10 cellular contexts compared by ENCODE assay signal in genomic region chr9:76687861-76688374, GRCh38.
DNase-seq lines count a peak whose midpoint lies in the region; FAIRE-seq and TF ChIP-seq lines count a peak whose summit lies in the region.
"Had no signal": no experiment of that assay in that cellular context is flagged by ENCODE, and none has a peak within 500 bp of the region (broad histone marks: within the 10 kb centered on the region; RNA-seq: fewer than 3 reads in every experiment).

No MANE protein-coding gene starts in this region.

- H3K4me1 ChIP-seq in fibroblast of lung (ENCODE audit: control insufficient read depth, extremely low read depth, insufficient read depth, low read length): peaks cover 7% of the 10 kb centered on the region
- peaks cover 30% of the 10 kb centered on the region for H3K4me1 ChIP-seq in skeletal muscle satellite cell (ENCODE audit: control insufficient read depth, insufficient read depth, low read length)

- H3K4me2 ChIP-seq in fibroblast of lung (ENCODE audit: extremely low read depth, insufficient read depth, low read length): peak overlapping the region; percentile 21
- H3K4me2 ChIP-seq in skeletal muscle satellite cell (ENCODE audit: low read length): peak overlapping the region; percentile 9

- H3K27me3 Mint-ChIP-seq in activated naive CD4-positive, alpha-beta T cell treated with anti-CD3 and anti-CD28 coated beads, Interleukin-2, amount 10 ng/mL, durations not matched to agents 7 days and 5 days: peaks cover 34% of the 10 kb centered on the region

- no peaks in the 10 kb centered on the region for H3K9me3 Mint-ChIP-seq in activated naive CD4-positive, alpha-beta T cell treated with anti-CD3 and anti-CD28 coated beads, Interleukin-2, amount 10 ng/mL, durations not matched to agents 7 days and 5 days

- TF ChIP-seq POLR2A in GM12892 (IDR thresholded peaks at IDR 0.05; ENCODE audit: low read depth, low read length): no peak

- no peaks in the 10 kb centered on the region for H4K20me1 ChIP-seq in fibroblast of lung (ENCODE audit: control insufficient read depth, extremely low read depth, insufficient read depth, low read length)

- no peaks in the 10 kb centered on the region for H3K36me3 Mint-ChIP-seq in activated naive CD4-positive, alpha-beta T cell treated with anti-CD3 and anti-CD28 coated beads, Interleukin-2, amount 10 ng/mL, durations not matched to agents 7 days and 5 days

- no peak overlapping the region for H3K4me3 ChIP-seq in fibroblast of lung (replicated peaks in 1 of 4; ENCODE audit: control extremely low read depth in 1 of 4, insufficient read depth in 1 of 4, low read depth in 3 of 4, low read length in 4 of 4)
- H3K4me3 ChIP-seq in skeletal muscle satellite cell (ENCODE audit: low read length): peak overlapping the region; percentile 21

- peak overlapping the region; percentile 4 for H3K27ac ChIP-seq in fibroblast of lung (ENCODE audit: insufficient read depth, low read length)

- H3K36me3 ChIP-seq in fibroblast of lung (ENCODE audit: control insufficient read depth, insufficient read depth, low read length) (no peaks in the 10 kb centered on the region), skeletal muscle satellite cell (ENCODE audit: insufficient read depth, low read length) (no peaks in the 10 kb centered on the region)

- H2AFZ ChIP-seq in fibroblast of lung (ENCODE audit: low read length): no peak overlapping the region

- no peak for FAIRE-seq in GM12892 (lab: Jason Lieb, UNC)
- FAIRE-seq: kidney had no signal

- CTCF ChIA-PET in activated naive CD4-positive, alpha-beta T cell treated with anti-CD3 and anti-CD28 coated beads, Interleukin-2, amount 10 ng/mL, durations not matched to agents 7 days and 5 days (lab: Charles Lee): interaction anchor here (8.3 kb wide), 1 partner anchor 16 kb away, joined by 43 read pairs; no protein-coding TSS in a partner anchor

- no peak overlapping the region for H3K4me3 Mint-ChIP-seq in activated naive CD4-positive, alpha-beta T cell treated with anti-CD3 and anti-CD28 coated beads, Interleukin-2, amount 10 ng/mL, durations not matched to agents 7 days and 5 days

- H3K9me3 ChIP-seq in fibroblast of lung (ENCODE audit: control insufficient read depth, insufficient read depth, low read depth, low read length) (no peaks in the 10 kb centered on the region), skeletal muscle satellite cell (replicated peaks; ENCODE audit: low read length) (no peaks in the 10 kb centered on the region)

- no peak overlapping the region for H3K9ac ChIP-seq in fibroblast of lung (ENCODE audit: insufficient read depth, low read length)
- peak overlapping the region; percentile 68 for H3K9ac ChIP-seq in skeletal muscle satellite cell (ENCODE audit: low read depth, low read length)

- H3K27ac Mint-ChIP-seq in activated naive CD4-positive, alpha-beta T cell treated with anti-CD3 and anti-CD28 coated beads, Interleukin-2, amount 10 ng/mL, durations not matched to agents 7 days and 5 days: no peak overlapping the region

- H3K27me3 ChIP-seq in fibroblast of lung (ENCODE audit: control insufficient read depth, insufficient read depth, low read length): peaks cover 8% of the 10 kb centered on the region
- H3K27me3 ChIP-seq in skeletal muscle satellite cell (ENCODE audit: control insufficient read depth, insufficient read depth, low read length): no peaks in the 10 kb centered on the region

- no peaks in the 10 kb centered on the region for H3K79me2 ChIP-seq in fibroblast of lung (ENCODE audit: control insufficient read depth, insufficient read depth, low read length)

- H3K4me1 Mint-ChIP-seq in activated naive CD4-positive, alpha-beta T cell treated with anti-CD3 and anti-CD28 coated beads, Interleukin-2, amount 10 ng/mL, durations not matched to agents 7 days and 5 days: peaks cover 7% of the 10 kb centered on the region

- no peak for TF ChIP-seq CTCF in fibroblast of lung (conservative IDR thresholded peaks at IDR 0.05 in 1 of 2, IDR thresholded peaks at IDR 0.05 in 1 of 2; ENCODE audit: low read depth in 1 of 2, low read length in 2 of 2)

- DNase-seq in SKM-1 (lab: John Stamatoyannopoulos, UW; ENCODE audit: unreplicated experiment) (peak; percentile 3), SKM-1 treated with dmso at 0.1 percent for 144 hours (lab: John Stamatoyannopoulos, UW; ENCODE audit: unreplicated experiment) (no peak), NCI-H510A (lab: John Stamatoyannopoulos, UW) (peak; percentile 24), fibroblast of lung (ENCODE audit: low read depth in 2 of 2) (peak; percentile 78 to 96), GM12892 (ENCODE audit: insufficient read length) (no peak), NCI-H748 (lab: John Stamatoyannopoulos, UW; ENCODE audit: unreplicated experiment) (no peak)
- DNase-seq in activated naive CD4-positive, alpha-beta T cell treated with anti-CD3 and anti-CD28 coated beads, Interleukin-2, amount 10 ng/mL, durations not matched to agents 7 days and 5 days: no peak
- DNase-seq: kidney, NCI-H1105 treated with DMSO at 0.1 percent for 48 hours had no signal

Comparison
In these comparisons a context has a peak if more than half of its experiments do, and no peak if none do; other contexts are left out.
1. DNase-seq: peak in SKM-1 (single experiment), NCI-H510A (single experiment) and fibroblast of lung (2 of 2); none in SKM-1 treated with dmso at 0.1 percent for 144 hours (single experiment), GM12892 (single experiment), activated naive CD4-positive, alpha-beta T cell treated with anti-CD3 and anti-CD28 coated beads, Interleukin-2, amount 10 ng/mL, durations not matched to agents 7 days and 5 days (single experiment) and NCI-H748 (single experiment).